1 cellular context compared by ENCODE assay signal in the genomic region with DNA sequence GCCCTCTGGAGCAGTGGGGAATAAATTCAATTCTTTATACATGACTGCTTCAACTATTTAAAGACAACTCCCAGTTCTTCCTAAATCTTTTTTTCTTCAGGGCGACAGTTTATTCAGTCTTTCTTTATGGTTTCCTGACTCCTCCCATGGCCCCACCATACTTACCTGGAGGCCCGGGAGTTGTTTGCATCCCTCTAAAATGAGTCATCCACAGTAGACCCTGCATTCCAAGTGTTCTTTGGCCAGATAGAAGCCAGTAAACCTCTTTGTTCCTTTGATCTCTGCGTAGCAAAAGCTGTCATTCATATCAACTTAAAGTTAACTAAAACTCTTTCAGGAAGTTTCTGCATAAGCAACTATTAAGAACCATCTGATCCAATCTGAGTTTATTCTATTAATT.
TF ChIP-seq lines count a peak whose summit lies in the region.

No MANE protein-coding gene starts in this region.

TF ChIP-seq in HepG2, 621 proteins besides CTCF, POLR2A, EP300 and RAD21 (continued from another document and continues in another):
- no peak for TF ChIP-seq ZNF589 (CRISPR knock-in tag; conservative IDR thresholded peaks at IDR 0.05)
- TF ChIP-seq NCOA2 (CRISPR knock-in tag; IDR thresholded peaks at IDR 0.05) = peak; percentile 67
- TF ChIP-seq KLF13 (CRISPR knock-in tag; IDR thresholded peaks at IDR 0.05) = no peak
- TF ChIP-seq ATF7 (IDR thresholded peaks at IDR 0.05) = no peak
- no peak for TF ChIP-seq ATF7 (CRISPR knock-in tag; IDR thresholded peaks at IDR 0.05)
- TF ChIP-seq, protein P1, sequence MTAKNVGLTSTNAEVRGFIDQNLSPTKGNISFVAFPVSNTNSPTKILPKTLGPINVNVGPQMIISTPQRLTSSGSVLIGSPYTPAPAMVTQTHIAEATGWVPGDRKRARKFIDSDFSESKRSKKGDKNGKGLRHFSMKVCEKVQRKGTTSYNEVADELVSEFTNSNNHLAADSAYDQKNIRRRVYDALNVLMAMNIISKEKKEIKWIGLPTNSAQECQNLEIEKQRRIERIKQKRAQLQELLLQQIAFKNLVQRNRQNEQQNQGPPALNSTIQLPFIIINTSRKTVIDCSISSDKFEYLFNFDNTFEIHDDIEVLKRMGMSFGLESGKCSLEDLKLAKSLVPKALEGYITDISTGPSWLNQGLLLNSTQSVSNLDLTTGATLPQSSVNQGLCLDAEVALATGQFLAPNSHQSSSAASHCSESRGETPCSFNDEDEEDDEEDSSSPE (CRISPR knock-in tag; IDR thresholded peaks at IDR 0.05) = no peak
- TF ChIP-seq ETV6 (CRISPR knock-in tag; conservative IDR thresholded peaks at IDR 0.05) = no peak
- no peak for TF ChIP-seq ZNF558 (CRISPR knock-in tag; IDR thresholded peaks at IDR 0.05; ENCODE audit: borderline replicate concordance)
- TF ChIP-seq HNRNPK (IDR thresholded peaks at IDR 0.05; ENCODE audit: low read depth, low read length, poor library complexity, severe bottlenecking) = no peak
- no peak for TF ChIP-seq AKAP8 (CRISPR knock-in tag; IDR thresholded peaks at IDR 0.05)
- TF ChIP-seq MBNL3 (CRISPR knock-in tag; conservative IDR thresholded peaks at IDR 0.05) = no peak
- no peak for TF ChIP-seq TSC22D2 (CRISPR knock-in tag; IDR thresholded peaks at IDR 0.05; ENCODE audit: borderline replicate concordance)
- no peak for TF ChIP-seq ZNF496 (CRISPR knock-in tag; IDR thresholded peaks at IDR 0.05; ENCODE audit: insufficient replicate concordance)
- TF ChIP-seq ZNF30 (CRISPR knock-in tag; IDR thresholded peaks at IDR 0.05) = no peak
- TF ChIP-seq ASH2L (IDR thresholded peaks at IDR 0.05; ENCODE audit: insufficient read length, low read depth, low read length) = no peak
- no peak for TF ChIP-seq ZNF205 (CRISPR knock-in tag; IDR thresholded peaks at IDR 0.05)
- TF ChIP-seq GZF1 (CRISPR knock-in tag; IDR thresholded peaks at IDR 0.05) = no peak
- no peak for TF ChIP-seq ZSCAN31 (CRISPR knock-in tag; IDR thresholded peaks at IDR 0.05; ENCODE audit: low read depth)
- TF ChIP-seq ZKSCAN1 (IDR thresholded peaks at IDR 0.05; ENCODE audit: low read length) = no peak
- TF ChIP-seq KLF12 (CRISPR knock-in tag; IDR thresholded peaks at IDR 0.05; ENCODE audit: borderline replicate concordance) = no peak
- TF ChIP-seq, protein P2, sequence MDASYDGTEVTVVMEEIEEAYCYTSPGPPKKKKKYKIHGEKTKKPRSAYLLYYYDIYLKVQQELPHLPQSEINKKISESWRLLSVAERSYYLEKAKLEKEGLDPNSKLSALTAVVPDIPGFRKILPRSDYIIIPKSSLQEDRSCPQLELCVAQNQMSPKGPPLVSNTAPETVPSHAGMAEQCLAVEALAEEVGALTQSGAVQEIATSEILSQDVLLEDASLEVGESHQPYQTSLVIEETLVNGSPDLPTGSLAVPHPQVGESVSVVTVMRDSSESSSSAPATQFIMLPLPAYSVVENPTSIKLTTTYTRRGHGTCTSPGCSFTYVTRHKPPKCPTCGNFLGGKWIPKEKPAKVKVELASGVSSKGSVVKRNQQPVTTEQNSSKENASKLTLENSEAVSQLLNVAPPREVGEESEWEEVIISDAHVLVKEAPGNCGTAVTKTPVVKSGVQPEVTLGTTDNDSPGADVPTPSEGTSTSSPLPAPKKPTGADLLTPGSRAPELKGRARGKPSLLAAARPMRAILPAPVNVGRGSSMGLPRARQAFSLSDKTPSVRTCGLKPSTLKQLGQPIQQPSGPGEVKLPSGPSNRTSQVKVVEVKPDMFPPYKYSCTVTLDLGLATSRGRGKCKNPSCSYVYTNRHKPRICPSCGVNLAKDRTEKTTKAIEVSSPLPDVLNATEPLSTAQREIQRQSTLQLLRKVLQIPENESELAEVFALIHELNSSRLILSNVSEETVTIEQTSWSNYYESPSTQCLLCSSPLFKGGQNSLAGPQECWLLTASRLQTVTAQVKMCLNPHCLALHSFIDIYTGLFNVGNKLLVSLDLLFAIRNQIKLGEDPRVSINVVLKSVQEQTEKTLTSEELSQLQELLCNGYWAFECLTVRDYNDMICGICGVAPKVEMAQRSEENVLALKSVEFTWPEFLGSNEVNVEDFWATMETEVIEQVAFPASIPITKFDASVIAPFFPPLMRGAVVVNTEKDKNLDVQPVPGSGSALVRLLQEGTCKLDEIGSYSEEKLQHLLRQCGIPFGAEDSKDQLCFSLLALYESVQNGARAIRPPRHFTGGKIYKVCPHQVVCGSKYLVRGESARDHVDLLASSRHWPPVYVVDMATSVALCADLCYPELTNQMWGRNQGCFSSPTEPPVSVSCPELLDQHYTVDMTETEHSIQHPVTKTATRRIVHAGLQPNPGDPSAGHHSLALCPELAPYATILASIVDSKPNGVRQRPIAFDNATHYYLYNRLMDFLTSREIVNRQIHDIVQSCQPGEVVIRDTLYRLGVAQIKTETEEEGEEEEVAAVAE (CRISPR knock-in tag; IDR thresholded peaks at IDR 0.05; ENCODE audit: borderline replicate concordance) = no peak
- TF ChIP-seq CCDC6 (CRISPR knock-in tag; IDR thresholded peaks at IDR 0.05) = no peak
- TF ChIP-seq ZNF33A (CRISPR knock-in tag; IDR thresholded peaks at IDR 0.05; ENCODE audit: borderline replicate concordance) = no peak
- TF ChIP-seq, protein P3, sequence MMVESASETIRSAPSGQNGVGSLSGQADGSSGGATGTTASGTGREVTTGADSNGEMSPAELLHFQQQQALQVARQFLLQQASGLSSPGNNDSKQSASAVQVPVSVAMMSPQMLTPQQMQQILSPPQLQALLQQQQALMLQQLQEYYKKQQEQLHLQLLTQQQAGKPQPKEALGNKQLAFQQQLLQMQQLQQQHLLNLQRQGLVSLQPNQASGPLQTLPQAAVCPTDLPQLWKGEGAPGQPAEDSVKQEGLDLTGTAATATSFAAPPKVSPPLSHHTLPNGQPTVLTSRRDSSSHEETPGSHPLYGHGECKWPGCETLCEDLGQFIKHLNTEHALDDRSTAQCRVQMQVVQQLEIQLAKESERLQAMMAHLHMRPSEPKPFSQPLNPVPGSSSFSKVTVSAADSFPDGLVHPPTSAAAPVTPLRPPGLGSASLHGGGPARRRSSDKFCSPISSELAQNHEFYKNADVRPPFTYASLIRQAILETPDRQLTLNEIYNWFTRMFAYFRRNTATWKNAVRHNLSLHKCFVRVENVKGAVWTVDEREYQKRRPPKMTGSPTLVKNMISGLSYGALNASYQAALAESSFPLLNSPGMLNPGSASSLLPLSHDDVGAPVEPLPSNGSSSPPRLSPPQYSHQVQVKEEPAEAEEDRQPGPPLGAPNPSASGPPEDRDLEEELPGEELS (CRISPR knock-in tag; IDR thresholded peaks at IDR 0.05) = peak; percentile 72
- TF ChIP-seq ZNF557 (CRISPR knock-in tag; IDR thresholded peaks at IDR 0.05) = no peak
- no peak for TF ChIP-seq KLF11 (CRISPR knock-in tag; IDR thresholded peaks at IDR 0.05)
- no peak for TF ChIP-seq MAF1 (CRISPR knock-in tag; IDR thresholded peaks at IDR 0.05; ENCODE audit: borderline replicate concordance)
- no peak for TF ChIP-seq ZNF678 (CRISPR knock-in tag; IDR thresholded peaks at IDR 0.05)
- TF ChIP-seq CREB1 (IDR thresholded peaks at IDR 0.05) = no peak
- no peak for TF ChIP-seq CREB1 (CRISPR knock-in tag; IDR thresholded peaks at IDR 0.05)
- TF ChIP-seq, protein P4, sequence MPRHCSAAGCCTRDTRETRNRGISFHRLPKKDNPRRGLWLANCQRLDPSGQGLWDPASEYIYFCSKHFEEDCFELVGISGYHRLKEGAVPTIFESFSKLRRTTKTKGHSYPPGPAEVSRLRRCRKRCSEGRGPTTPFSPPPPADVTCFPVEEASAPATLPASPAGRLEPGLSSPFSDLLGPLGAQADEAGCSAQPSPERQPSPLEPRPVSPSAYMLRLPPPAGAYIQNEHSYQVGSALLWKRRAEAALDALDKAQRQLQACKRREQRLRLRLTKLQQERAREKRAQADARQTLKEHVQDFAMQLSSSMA (CRISPR knock-in tag; IDR thresholded peaks at IDR 0.05) = no peak
- TF ChIP-seq, protein P5, sequence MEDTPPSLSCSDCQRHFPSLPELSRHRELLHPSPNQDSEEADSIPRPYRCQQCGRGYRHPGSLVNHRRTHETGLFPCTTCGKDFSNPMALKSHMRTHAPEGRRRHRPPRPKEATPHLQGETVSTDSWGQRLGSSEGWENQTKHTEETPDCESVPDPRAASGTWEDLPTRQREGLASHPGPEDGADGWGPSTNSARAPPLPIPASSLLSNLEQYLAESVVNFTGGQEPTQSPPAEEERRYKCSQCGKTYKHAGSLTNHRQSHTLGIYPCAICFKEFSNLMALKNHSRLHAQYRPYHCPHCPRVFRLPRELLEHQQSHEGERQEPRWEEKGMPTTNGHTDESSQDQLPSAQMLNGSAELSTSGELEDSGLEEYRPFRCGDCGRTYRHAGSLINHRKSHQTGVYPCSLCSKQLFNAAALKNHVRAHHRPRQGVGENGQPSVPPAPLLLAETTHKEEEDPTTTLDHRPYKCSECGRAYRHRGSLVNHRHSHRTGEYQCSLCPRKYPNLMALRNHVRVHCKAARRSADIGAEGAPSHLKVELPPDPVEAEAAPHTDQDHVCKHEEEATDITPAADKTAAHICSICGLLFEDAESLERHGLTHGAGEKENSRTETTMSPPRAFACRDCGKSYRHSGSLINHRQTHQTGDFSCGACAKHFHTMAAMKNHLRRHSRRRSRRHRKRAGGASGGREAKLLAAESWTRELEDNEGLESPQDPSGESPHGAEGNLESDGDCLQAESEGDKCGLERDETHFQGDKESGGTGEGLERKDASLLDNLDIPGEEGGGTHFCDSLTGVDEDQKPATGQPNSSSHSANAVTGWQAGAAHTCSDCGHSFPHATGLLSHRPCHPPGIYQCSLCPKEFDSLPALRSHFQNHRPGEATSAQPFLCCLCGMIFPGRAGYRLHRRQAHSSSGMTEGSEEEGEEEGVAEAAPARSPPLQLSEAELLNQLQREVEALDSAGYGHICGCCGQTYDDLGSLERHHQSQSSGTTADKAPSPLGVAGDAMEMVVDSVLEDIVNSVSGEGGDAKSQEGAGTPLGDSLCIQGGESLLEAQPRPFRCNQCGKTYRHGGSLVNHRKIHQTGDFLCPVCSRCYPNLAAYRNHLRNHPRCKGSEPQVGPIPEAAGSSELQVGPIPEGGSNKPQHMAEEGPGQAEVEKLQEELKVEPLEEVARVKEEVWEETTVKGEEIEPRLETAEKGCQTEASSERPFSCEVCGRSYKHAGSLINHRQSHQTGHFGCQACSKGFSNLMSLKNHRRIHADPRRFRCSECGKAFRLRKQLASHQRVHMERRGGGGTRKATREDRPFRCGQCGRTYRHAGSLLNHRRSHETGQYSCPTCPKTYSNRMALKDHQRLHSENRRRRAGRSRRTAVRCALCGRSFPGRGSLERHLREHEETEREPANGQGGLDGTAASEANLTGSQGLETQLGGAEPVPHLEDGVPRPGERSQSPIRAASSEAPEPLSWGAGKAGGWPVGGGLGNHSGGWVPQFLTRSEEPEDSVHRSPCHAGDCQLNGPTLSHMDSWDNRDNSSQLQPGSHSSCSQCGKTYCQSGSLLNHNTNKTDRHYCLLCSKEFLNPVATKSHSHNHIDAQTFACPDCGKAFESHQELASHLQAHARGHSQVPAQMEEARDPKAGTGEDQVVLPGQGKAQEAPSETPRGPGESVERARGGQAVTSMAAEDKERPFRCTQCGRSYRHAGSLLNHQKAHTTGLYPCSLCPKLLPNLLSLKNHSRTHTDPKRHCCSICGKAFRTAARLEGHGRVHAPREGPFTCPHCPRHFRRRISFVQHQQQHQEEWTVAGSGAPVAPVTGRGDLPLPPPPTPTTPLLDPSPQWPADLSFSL (CRISPR knock-in tag; IDR thresholded peaks at IDR 0.05) = no peak
- peak; percentile 90 for TF ChIP-seq FOSL1 (CRISPR knock-in tag; IDR thresholded peaks at IDR 0.05; ENCODE audit: borderline replicate concordance)
- no peak for TF ChIP-seq MAZ (IDR thresholded peaks at IDR 0.05; ENCODE audit: borderline replicate concordance, low read depth, low read length)
- no peak for TF ChIP-seq MAZ (CRISPR knock-in tag; IDR thresholded peaks at IDR 0.05; ENCODE audit: low read depth)
- TF ChIP-seq KLF16 (CRISPR knock-in tag; IDR thresholded peaks at IDR 0.05) = no peak
- no peak for TF ChIP-seq NFE2L1 (CRISPR knock-in tag; IDR thresholded peaks at IDR 0.05; ENCODE audit: borderline replicate concordance)
- no peak for TF ChIP-seq PRMT3 (CRISPR knock-in tag; IDR thresholded peaks at IDR 0.05; ENCODE audit: borderline replicate concordance, low read depth)
- no peak for TF ChIP-seq NFYB (CRISPR knock-in tag; IDR thresholded peaks at IDR 0.05)
- no peak for TF ChIP-seq PHF21A (CRISPR knock-in tag; IDR thresholded peaks at IDR 0.05)
- TF ChIP-seq SMAD3 (CRISPR knock-in tag; IDR thresholded peaks at IDR 0.05) = no peak
- no peak for TF ChIP-seq ZNF567 (CRISPR knock-in tag; IDR thresholded peaks at IDR 0.05; ENCODE audit: borderline replicate concordance)
- no peak for TF ChIP-seq ZNF672 (CRISPR knock-in tag; IDR thresholded peaks at IDR 0.05)
- no peak for TF ChIP-seq ZNF430 (CRISPR knock-in tag; IDR thresholded peaks at IDR 0.05)
- no peak for TF ChIP-seq AHR (CRISPR knock-in tag; IDR thresholded peaks at IDR 0.05)
- no peak for TF ChIP-seq ZSCAN9 (CRISPR knock-in tag; IDR thresholded peaks at IDR 0.05; ENCODE audit: borderline replicate concordance)
- no peak for TF ChIP-seq MIER3 (CRISPR knock-in tag; IDR thresholded peaks at IDR 0.05; ENCODE audit: borderline replicate concordance)
- no peak for TF ChIP-seq KDM2A (CRISPR knock-in tag; IDR thresholded peaks at IDR 0.05; ENCODE audit: borderline replicate concordance, low read depth)
- no peak for TF ChIP-seq ZNF670 (CRISPR knock-in tag; IDR thresholded peaks at IDR 0.05; ENCODE audit: borderline replicate concordance)
- TF ChIP-seq, protein P6, sequence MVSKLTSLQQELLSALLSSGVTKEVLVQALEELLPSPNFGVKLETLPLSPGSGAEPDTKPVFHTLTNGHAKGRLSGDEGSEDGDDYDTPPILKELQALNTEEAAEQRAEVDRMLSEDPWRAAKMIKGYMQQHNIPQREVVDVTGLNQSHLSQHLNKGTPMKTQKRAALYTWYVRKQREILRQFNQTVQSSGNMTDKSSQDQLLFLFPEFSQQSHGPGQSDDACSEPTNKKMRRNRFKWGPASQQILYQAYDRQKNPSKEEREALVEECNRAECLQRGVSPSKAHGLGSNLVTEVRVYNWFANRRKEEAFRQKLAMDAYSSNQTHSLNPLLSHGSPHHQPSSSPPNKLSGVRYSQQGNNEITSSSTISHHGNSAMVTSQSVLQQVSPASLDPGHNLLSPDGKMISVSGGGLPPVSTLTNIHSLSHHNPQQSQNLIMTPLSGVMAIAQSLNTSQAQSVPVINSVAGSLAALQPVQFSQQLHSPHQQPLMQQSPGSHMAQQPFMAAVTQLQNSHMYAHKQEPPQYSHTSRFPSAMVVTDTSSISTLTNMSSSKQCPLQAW (CRISPR knock-in tag; IDR thresholded peaks at IDR 0.05) = no peak
- no peak for TF ChIP-seq ZNF207 (IDR thresholded peaks at IDR 0.05; ENCODE audit: borderline replicate concordance)
- TF ChIP-seq MEIS2 (CRISPR knock-in tag; IDR thresholded peaks at IDR 0.05) = peak; percentile 83; the same call in 1 of the 2 replicates
- TF ChIP-seq, protein P7, sequence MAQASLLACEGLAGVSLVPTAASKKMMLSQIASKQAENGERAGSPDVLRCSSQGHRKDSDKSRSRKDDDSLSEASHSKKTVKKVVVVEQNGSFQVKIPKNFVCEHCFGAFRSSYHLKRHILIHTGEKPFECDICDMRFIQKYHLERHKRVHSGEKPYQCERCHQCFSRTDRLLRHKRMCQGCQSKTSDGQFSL (CRISPR knock-in tag; IDR thresholded peaks at IDR 0.05) = no peak
- TF ChIP-seq ZNF709 (CRISPR knock-in tag; IDR thresholded peaks at IDR 0.05) = no peak
- TF ChIP-seq PCBP1 (IDR thresholded peaks at IDR 0.05; ENCODE audit: borderline replicate concordance, low read depth, low read length) = no peak
- TF ChIP-seq MEF2D (CRISPR knock-in tag; IDR thresholded peaks at IDR 0.05) = no peak
- TF ChIP-seq HNF4G (IDR thresholded peaks at IDR 0.05; ENCODE audit: borderline replicate concordance, low read depth, low read length) = no peak
- TF ChIP-seq HNF4G (CRISPR knock-in tag; IDR thresholded peaks at IDR 0.05; ENCODE audit: borderline replicate concordance, low read depth) = no peak
